Comparison of ENCODE assay signal across 26 cellular contexts in genomic region chr7:18154707-18155106, GRCh38.
DNase-seq lines count a peak whose midpoint lies in the region; ATAC-seq, FAIRE-seq and TF ChIP-seq lines count a peak whose summit lies in the region.
"Had no signal": no experiment of that assay in that cellular context is flagged by ENCODE, and none has a peak within 500 bp of the region (broad histone marks: within the 10 kb centered on the region; RNA-seq: fewer than 3 reads in every experiment).

No MANE protein-coding gene starts in this region.

- POLR2A ChIA-PET in WTC11 (lab: Charles Lee): no interaction called here

- peaks cover 11% of the 10 kb centered on the region for H3K4me1 Mint-ChIP-seq in WTC11
- H3K4me1 Mint-ChIP-seq in activated naive CD4-positive, alpha-beta T cell treated with anti-CD3 and anti-CD28 coated beads for 36 hours (ENCODE audit: low read depth): no peaks in the 10 kb centered on the region
- no peaks in the 10 kb centered on the region for H3K4me1 Mint-ChIP-seq in activated CD8-positive, alpha-beta memory T cell treated with anti-CD3 and anti-CD28 coated beads, Interleukin-2, amount 10 ng/mL, durations not matched to agents 7 days and 5 days
- H3K4me1 Mint-ChIP-seq: CD4-positive, CD25-positive, alpha-beta regulatory T cell had no signal

- no peak overlapping the region for H3K4me3 Mint-ChIP-seq in WTC11
- H3K4me3 Mint-ChIP-seq in activated naive CD4-positive, alpha-beta T cell treated with anti-CD3 and anti-CD28 coated beads for 36 hours: no peak overlapping the region
- H3K4me3 Mint-ChIP-seq in activated CD8-positive, alpha-beta memory T cell treated with anti-CD3 and anti-CD28 coated beads, Interleukin-2, amount 10 ng/mL, durations not matched to agents 7 days and 5 days: no peak overlapping the region
- H3K4me3 Mint-ChIP-seq: CD14-positive monocyte; CD4-positive, alpha-beta memory T cell; CD4-positive, CD25-positive, alpha-beta regulatory T cell; CD8-positive, alpha-beta memory T cell had no signal

- no peak overlapping the region for H3K27ac Mint-ChIP-seq in WTC11
- H3K27ac Mint-ChIP-seq in activated naive CD4-positive, alpha-beta T cell treated with anti-CD3 and anti-CD28 coated beads for 36 hours: no peak overlapping the region
- no peak overlapping the region for H3K27ac Mint-ChIP-seq in activated CD8-positive, alpha-beta memory T cell treated with anti-CD3 and anti-CD28 coated beads, Interleukin-2, amount 10 ng/mL, durations not matched to agents 7 days and 5 days
- H3K27ac Mint-ChIP-seq: CD14-positive monocyte; CD4-positive, alpha-beta memory T cell; CD4-positive, CD25-positive, alpha-beta regulatory T cell; CD8-positive, alpha-beta memory T cell had no signal

- peak; percentile 73 for ATAC-seq in WTC11
- no peak for ATAC-seq in activated CD8-positive, alpha-beta memory T cell treated with anti-CD3 and anti-CD28 coated beads, Interleukin-2, amount 10 ng/mL, durations not matched to agents 7 days and 5 days
- ATAC-seq: GM12878 had no signal

- peaks cover 5% of the 10 kb centered on the region for H3K9me3 Mint-ChIP-seq in WTC11
- no peaks in the 10 kb centered on the region for H3K9me3 Mint-ChIP-seq in activated naive CD4-positive, alpha-beta T cell treated with anti-CD3 and anti-CD28 coated beads for 36 hours
- H3K9me3 Mint-ChIP-seq in activated CD8-positive, alpha-beta memory T cell treated with anti-CD3 and anti-CD28 coated beads, Interleukin-2, amount 10 ng/mL, durations not matched to agents 7 days and 5 days (ENCODE audit: low read depth): no peaks in the 10 kb centered on the region
- H3K9me3 Mint-ChIP-seq: CD4-positive, CD25-positive, alpha-beta regulatory T cell had no signal

- CTCF ChIA-PET in WTC11 (lab: Charles Lee): no interaction called here
- CTCF ChIA-PET in activated naive CD4-positive, alpha-beta T cell treated with anti-CD3 and anti-CD28 coated beads for 36 hours (lab: Charles Lee): interaction anchor here (0.9 kb wide), 1 partner anchor 14 kb away, joined by 3 read pairs; no protein-coding TSS in a partner anchor
- CTCF ChIA-PET in activated CD8-positive, alpha-beta memory T cell treated with anti-CD3 and anti-CD28 coated beads, Interleukin-2, amount 10 ng/mL, durations not matched to agents 7 days and 5 days (lab: Charles Lee): no interaction called here

- peak; percentile 36 for DNase-seq in NCI-H146 (lab: John Stamatoyannopoulos, UW)
- DNase-seq in NCI-H146 treated with DMSO at 0.1 percent for 48 hours (lab: John Stamatoyannopoulos, UW; ENCODE audit: unreplicated experiment): no peak
- peak; percentile 36 for DNase-seq in NCI-H69 (lab: John Stamatoyannopoulos, UW)
- DNase-seq in WTC11 (ENCODE audit: low spot score): no peak
- DNase-seq in activated naive CD4-positive, alpha-beta T cell treated with anti-CD3 and anti-CD28 coated beads for 36 hours: no peak
- no peak for DNase-seq in activated CD8-positive, alpha-beta memory T cell treated with anti-CD3 and anti-CD28 coated beads, Interleukin-2, amount 10 ng/mL, durations not matched to agents 7 days and 5 days
- no peak for DNase-seq in kidney glomerular epithelial cell (lab: John Stamatoyannopoulos, UW)
- DNase-seq: ACHN; BE2C; C1 segment of cervical spinal cord; CD4-positive, alpha-beta memory T cell; CD4-positive, CD25-positive, alpha-beta regulatory T cell; CD8-positive, alpha-beta memory T cell; COR-L47; DMS 273 treated with DMSO at 0.1 percent for 48 hours; DMS153; DMS53; DMS79; DND-41; EL; GDM1 had no signal

- no peaks in the 10 kb centered on the region for H3K27me3 Mint-ChIP-seq in WTC11 (ENCODE audit: low read depth)
- peaks cover 13% of the 10 kb centered on the region for H3K27me3 Mint-ChIP-seq in activated naive CD4-positive, alpha-beta T cell treated with anti-CD3 and anti-CD28 coated beads for 36 hours (ENCODE audit: low read depth)
- peaks cover 7% of the 10 kb centered on the region for H3K27me3 Mint-ChIP-seq in activated CD8-positive, alpha-beta memory T cell treated with anti-CD3 and anti-CD28 coated beads, Interleukin-2, amount 10 ng/mL, durations not matched to agents 7 days and 5 days
- H3K27me3 Mint-ChIP-seq: CD4-positive, CD25-positive, alpha-beta regulatory T cell had no signal

- TF ChIP-seq CTCF in WTC11 (IDR thresholded peaks at IDR 0.05): no peak

- intact Hi-C loops in activated naive CD4-positive, alpha-beta T cell treated with anti-CD3 and anti-CD28 coated beads for 36 hours (cut with micrococcal nuclease): no loop called here

- no peaks in the 10 kb centered on the region for H3K36me3 Mint-ChIP-seq in WTC11
- H3K36me3 Mint-ChIP-seq in activated naive CD4-positive, alpha-beta T cell treated with anti-CD3 and anti-CD28 coated beads for 36 hours (ENCODE audit: low read depth): no peaks in the 10 kb centered on the region
- H3K36me3 Mint-ChIP-seq in activated CD8-positive, alpha-beta memory T cell treated with anti-CD3 and anti-CD28 coated beads, Interleukin-2, amount 10 ng/mL, durations not matched to agents 7 days and 5 days: no peaks in the 10 kb centered on the region
- H3K36me3 Mint-ChIP-seq: CD14-positive monocyte; CD4-positive, alpha-beta memory T cell; CD4-positive, CD25-positive, alpha-beta regulatory T cell; CD8-positive, alpha-beta memory T cell had no signal

- FAIRE-seq in islet of Langerhans (lab: Jason Lieb, UNC): peak; percentile 24
- FAIRE-seq: GM12878, GM12892, GM18507 had no signal

TF ChIP-seq in WTC11, 78 proteins besides CTCF, POLR2A, EP300 and RAD21:
- no peak for TF ChIP-seq FOXP1 (CRISPR knock-in tag; IDR thresholded peaks at IDR 0.05; ENCODE audit: borderline replicate concordance)
- TF ChIP-seq ZNF121 (CRISPR knock-in tag; IDR thresholded peaks at IDR 0.05): no peak

Comparison
In these comparisons a context has a peak if more than half of its experiments do, and no peak if none do; other contexts are left out.
1. DNase-seq: peak in NCI-H146 (single experiment) and NCI-H69 (single experiment); none in NCI-H146 treated with DMSO at 0.1 percent for 48 hours (single experiment), WTC11 (single experiment), activated naive CD4-positive, alpha-beta T cell treated with anti-CD3 and anti-CD28 coated beads for 36 hours (single experiment), activated CD8-positive, alpha-beta memory T cell treated with anti-CD3 and anti-CD28 coated beads, Interleukin-2, amount 10 ng/mL, durations not matched to agents 7 days and 5 days (single experiment) and kidney glomerular epithelial cell (single experiment).